8 cellular contexts compared by ENCODE assay signal in genomic region chr3:50336452-50337174, GRCh38. TPM values are rescaled to one million over a fixed set of nuclear protein-coding genes. Genes with fewer than 3 reads are reported as not detected.
DNase-seq lines count a peak whose midpoint lies in the region; ATAC-seq, FAIRE-seq and TF ChIP-seq lines count a peak whose summit lies in the region.

No MANE protein-coding gene starts in this region.

- ATAC-seq in GM21529 (IDR thresholded peaks at IDR 0.05; ENCODE audit: unreplicated experiment) (peak; percentile 22), lower lobe of right lung (peak in 1 of 2 donors; percentile 47)

- H3K9me3 Mint-ChIP-seq in brain = peaks cover 0 to 5% (median 0%) of the 10 kb centered on the region in 5 experiments

- H3K4me1 ChIP-seq in lower lobe of right lung = peaks cover 73% of the 10 kb centered on the region

- intact Hi-C loops in lower lobe of right lung (cut with DNase I) = no loop called here

- H3K4me3 Mint-ChIP-seq in brain = peak overlapping the region; percentile 89 to 96 (median 95)

- peak overlapping the region; percentile 98 for H3K27ac ChIP-seq in lower lobe of right lung

- TF ChIP-seq CTCF in brain (conservative IDR thresholded peaks at IDR 0.05) = no peak
- no peak for TF ChIP-seq CTCF in lower lobe of right lung (IDR thresholded peaks at IDR 0.05)
- no peak for TF ChIP-seq CTCF in D721Med (IDR thresholded peaks at IDR 0.05; ENCODE audit: insufficient read depth, missing control alignments)

- H3K27me3 ChIP-seq in lower lobe of right lung (ENCODE audit: low read depth) = no peaks in the 10 kb centered on the region

- H3K9me3 ChIP-seq in lower lobe of right lung = no peaks in the 10 kb centered on the region

- peaks cover 18% of the 10 kb centered on the region for H3K36me3 ChIP-seq in lower lobe of right lung

- H3K4me3 ChIP-seq in GM08714 (ENCODE audit: low read length) = peak overlapping the region; percentile 71
- peak overlapping the region; percentile 98 for H3K4me3 ChIP-seq in Jurkat, Clone E6-1 (ENCODE audit: low read length)
- H3K4me3 ChIP-seq in lower lobe of right lung = peak overlapping the region; percentile 84

- peak; percentile 38 for DNase-seq in Jurkat, Clone E6-1 (ENCODE audit: low read depth, low spot score)
- DNase-seq in lower lobe of right lung = no peak
- DNase-seq in urothelium cell line (ENCODE audit: low spot score) = peak; percentile 33
- DNase-seq in GM12892 (ENCODE audit: insufficient read length) = no peak
- no peak for DNase-seq in D721Med (ENCODE audit: insufficient read length, low spot score)

- peaks cover 15% of the 10 kb centered on the region for H3K36me3 Mint-ChIP-seq in brain

- peaks cover 60% of the 10 kb centered on the region for H3K4me1 Mint-ChIP-seq in brain

- peak overlapping the region; percentile 96 to 99 (median 97) for H3K27ac Mint-ChIP-seq in brain

- no peak for FAIRE-seq in urothelium cell line (lab: Jason Lieb, UNC)
- FAIRE-seq in GM12892 (lab: Jason Lieb, UNC) = no peak
- no peak for FAIRE-seq in D721Med (lab: Jason Lieb, UNC)

- H3K27me3 Mint-ChIP-seq in brain = peaks cover 29% of the 10 kb centered on the region

- TF ChIP-seq POLR2A in GM12892 (IDR thresholded peaks at IDR 0.05; ENCODE audit: low read depth, low read length) = no peak

RNA-seq across cellular contexts. Expression of gene RASSF1, which starts 4.0 kb away (rescaled TPM):
- polyA plus RNA-seq in Jurkat, Clone E6-1 (2012; ENCODE audit: insufficient read depth, insufficient read length) = 23.7 TPM
- 25.5 TPM for polyA plus RNA-seq in brain (ENCODE audit: insufficient read depth, low read depth, low replicate concordance)
- total RNA-seq in lower lobe of right lung = 39.5 TPM
- polyA plus RNA-seq in GM12892 (2012; ENCODE audit: missing spikeins) = 30.1 TPM

RNA-seq across cellular contexts. Expression of gene TUSC2, which starts 8.6 kb away (rescaled TPM):
- 44.7 TPM for polyA plus RNA-seq in Jurkat, Clone E6-1 (2012; ENCODE audit: insufficient read depth, insufficient read length)
- 27.4 TPM for polyA plus RNA-seq in brain (ENCODE audit: insufficient read depth, low read depth, low replicate concordance)
- 29.4 TPM for total RNA-seq in lower lobe of right lung
- 17.0 TPM for polyA plus RNA-seq in GM12892 (2012; ENCODE audit: missing spikeins)

RNA-seq across cellular contexts. Expression of gene ZMYND10, which starts 8.9 kb away (rescaled TPM):
- polyA plus RNA-seq in Jurkat, Clone E6-1 (2012; ENCODE audit: insufficient read depth, insufficient read length) = 5.0 TPM
- 18.3 TPM for polyA plus RNA-seq in brain (ENCODE audit: insufficient read depth, low read depth, low replicate concordance)
- 32.8 TPM for total RNA-seq in lower lobe of right lung
- polyA plus RNA-seq in GM12892 (2012; ENCODE audit: missing spikeins) = 0.76 TPM

RNA-seq across cellular contexts. Expression of gene NPRL2, which starts 14.0 kb away (rescaled TPM):
- 54.2 TPM for polyA plus RNA-seq in Jurkat, Clone E6-1 (2012; ENCODE audit: insufficient read depth, insufficient read length)
- polyA plus RNA-seq in brain (ENCODE audit: insufficient read depth, low read depth, low replicate concordance) = 26.0 TPM
- 17.7 TPM for total RNA-seq in lower lobe of right lung
- 30.4 TPM for polyA plus RNA-seq in GM12892 (2012; ENCODE audit: missing spikeins)

RNA-seq across cellular contexts. Expression of gene CYB561D2, which starts 14.0 kb away (rescaled TPM):
- 18.0 TPM for polyA plus RNA-seq in Jurkat, Clone E6-1 (2012; ENCODE audit: insufficient read depth, insufficient read length)
- 14.4 TPM for polyA plus RNA-seq in brain (ENCODE audit: insufficient read depth, low read depth, low replicate concordance)
- total RNA-seq in lower lobe of right lung = 21.7 TPM
- polyA plus RNA-seq in GM12892 (2012; ENCODE audit: missing spikeins) = 11.5 TPM

Comparison
In these comparisons a context has a peak if more than half of its experiments do, and no peak if none do; other contexts are left out.
1. DNase-seq: peak in Jurkat, Clone E6-1 (single experiment) and urothelium cell line (single experiment); none in lower lobe of right lung (single experiment), GM12892 (single experiment) and D721Med (single experiment).
2. Peak in every context shown above with its lines, with median percentiles within 50 percentile points of each other: H3K4me3 ChIP-seq.